ENCODE assay signal across 14 cellular contexts in the genomic region with DNA sequence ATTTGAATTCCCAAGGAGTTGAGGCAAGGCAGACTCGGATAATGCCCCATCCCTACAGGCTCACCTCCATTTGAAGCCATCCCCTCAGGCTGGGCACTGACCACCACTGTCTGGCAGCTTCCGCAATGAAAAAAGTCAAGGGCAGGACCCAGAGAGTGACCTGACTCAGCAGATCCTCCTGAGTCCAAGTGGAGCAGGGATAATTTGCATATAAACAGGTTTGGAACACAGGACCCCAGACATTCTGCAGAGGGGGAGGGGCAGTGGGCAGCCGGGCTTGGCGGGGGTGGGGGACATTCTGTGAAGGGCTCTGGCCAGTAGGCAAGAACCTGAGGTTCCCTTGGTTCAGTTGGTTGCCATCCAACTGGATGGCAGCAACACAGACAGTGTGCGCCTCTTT. TPM values are rescaled to one million over a fixed set of nuclear protein-coding genes. Genes with fewer than 3 reads are reported as not detected.
"Had no signal": no experiment of that assay in that cellular context is flagged by ENCODE, and none has a peak within 500 bp of the region (broad histone marks: within the 10 kb centered on the region; RNA-seq: fewer than 3 reads in every experiment).

A gene with protein sequence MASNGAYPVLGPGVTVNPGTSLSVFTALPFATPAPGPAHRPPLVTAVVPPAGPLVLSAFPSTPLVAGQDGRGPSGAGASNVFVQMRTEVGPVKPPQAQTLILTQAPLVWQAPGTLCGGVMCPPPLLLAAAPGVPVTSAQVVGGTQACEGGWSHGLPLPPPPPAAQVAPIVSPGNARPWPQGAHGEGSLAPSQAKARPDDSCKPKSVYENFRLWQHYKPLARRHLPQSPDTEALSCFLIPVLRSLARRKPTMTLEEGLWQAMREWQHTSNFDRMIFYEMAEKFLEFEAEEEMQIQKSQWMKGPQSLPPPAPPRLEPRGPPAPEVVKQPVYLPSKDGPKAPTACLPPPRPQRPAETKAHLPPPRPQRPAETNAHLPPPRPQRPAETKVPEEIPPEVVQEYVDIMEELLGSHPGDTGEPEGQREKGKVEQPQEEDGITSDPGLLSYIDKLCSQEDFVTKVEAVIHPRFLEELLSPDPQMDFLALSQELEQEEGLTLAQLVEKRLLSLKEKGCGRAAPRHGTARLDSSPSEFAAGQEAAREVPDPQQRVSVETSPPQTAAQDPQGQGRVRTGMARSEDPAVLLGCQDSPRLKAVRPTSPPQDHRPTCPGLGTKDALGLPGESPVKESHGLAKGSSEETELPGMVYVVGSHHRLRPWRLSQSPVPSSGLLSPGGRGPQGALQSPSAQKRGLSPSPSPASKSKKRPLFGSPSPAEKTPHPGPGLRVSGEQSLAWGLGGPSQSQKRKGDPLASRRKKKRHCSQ (minus strand): TSS at position 101 of the 400 bp plus-strand sequence. CDS start 21 bp downstream, at position 80.

RNA-seq across cellular contexts. Expression of the gene that starts here (rescaled TPM):
- total RNA-seq: activated B cell treated with CpG ODN at 0.5 μM for 24 hours; activated CD4-positive, alpha-beta memory T cell treated with anti-CD3 and anti-CD28 coated beads for 36 hours; activated CD4-positive, alpha-beta memory T cell treated with anti-CD3 and anti-CD28 coated beads, Interleukin-2, amount 10 ng/mL, durations not matched to agents 7 days and 5 days; activated CD4-positive, alpha-beta T cell treated with anti-CD3 and anti-CD28 coated beads for 36 hours; activated CD4-positive, alpha-beta T cell treated with anti-CD3 and anti-CD28 coated beads, Interleukin-2, amount 10 ng/mL, durations not matched to agents 24 days and 14 days; activated CD4-positive, alpha-beta T cell treated with anti-CD3 and anti-CD28 coated beads, Interleukin-2, amount 10 ng/mL, durations not matched to agents 7 days and 5 days; activated CD8-positive, alpha-beta memory T cell treated with anti-CD3 and anti-CD28 coated beads for 36 hours; activated CD8-positive, alpha-beta memory T cell treated with anti-CD3 and anti-CD28 coated beads, Interleukin-2, amount 10 ng/mL, durations not matched to agents 7 days and 5 days; activated CD8-positive, alpha-beta T cell treated with anti-CD3 and anti-CD28 coated beads for 36 hours; activated CD8-positive, alpha-beta T cell treated with anti-CD3 and anti-CD28 coated beads, Interleukin-2, amount 10 ng/mL, durations not matched to agents 7 days and 5 days; T-cell; T-helper 1 cell treated with Interleukin-12 subunit alpha and Interleukin-12 subunit beta and Interleukin-4 antibody, amounts not matched to agents 30 ng/mL and 1 ng/mL, for 36 hours; T-helper 17 cell; T-helper 2 cell treated with Interferon-gamma antibody and Interleukin-4, amounts not matched to agents 100 ng/mL and 5 ng/mL, for 36 hours had no signal
